Comparison of ENCODE assay signal across 1 cellular context in genomic region chr12:48969847-48970701, GRCh38.
A peak's percentile ranks its signal among the peaks of the same experiment; 100 is the strongest.
TF ChIP-seq lines count a peak whose summit lies in the region.

No MANE protein-coding gene starts in this region.

TF ChIP-seq in GM23338, 12 proteins besides CTCF, POLR2A, EP300 and RAD21 (continued from another document):
- TF ChIP-seq, protein P1, sequence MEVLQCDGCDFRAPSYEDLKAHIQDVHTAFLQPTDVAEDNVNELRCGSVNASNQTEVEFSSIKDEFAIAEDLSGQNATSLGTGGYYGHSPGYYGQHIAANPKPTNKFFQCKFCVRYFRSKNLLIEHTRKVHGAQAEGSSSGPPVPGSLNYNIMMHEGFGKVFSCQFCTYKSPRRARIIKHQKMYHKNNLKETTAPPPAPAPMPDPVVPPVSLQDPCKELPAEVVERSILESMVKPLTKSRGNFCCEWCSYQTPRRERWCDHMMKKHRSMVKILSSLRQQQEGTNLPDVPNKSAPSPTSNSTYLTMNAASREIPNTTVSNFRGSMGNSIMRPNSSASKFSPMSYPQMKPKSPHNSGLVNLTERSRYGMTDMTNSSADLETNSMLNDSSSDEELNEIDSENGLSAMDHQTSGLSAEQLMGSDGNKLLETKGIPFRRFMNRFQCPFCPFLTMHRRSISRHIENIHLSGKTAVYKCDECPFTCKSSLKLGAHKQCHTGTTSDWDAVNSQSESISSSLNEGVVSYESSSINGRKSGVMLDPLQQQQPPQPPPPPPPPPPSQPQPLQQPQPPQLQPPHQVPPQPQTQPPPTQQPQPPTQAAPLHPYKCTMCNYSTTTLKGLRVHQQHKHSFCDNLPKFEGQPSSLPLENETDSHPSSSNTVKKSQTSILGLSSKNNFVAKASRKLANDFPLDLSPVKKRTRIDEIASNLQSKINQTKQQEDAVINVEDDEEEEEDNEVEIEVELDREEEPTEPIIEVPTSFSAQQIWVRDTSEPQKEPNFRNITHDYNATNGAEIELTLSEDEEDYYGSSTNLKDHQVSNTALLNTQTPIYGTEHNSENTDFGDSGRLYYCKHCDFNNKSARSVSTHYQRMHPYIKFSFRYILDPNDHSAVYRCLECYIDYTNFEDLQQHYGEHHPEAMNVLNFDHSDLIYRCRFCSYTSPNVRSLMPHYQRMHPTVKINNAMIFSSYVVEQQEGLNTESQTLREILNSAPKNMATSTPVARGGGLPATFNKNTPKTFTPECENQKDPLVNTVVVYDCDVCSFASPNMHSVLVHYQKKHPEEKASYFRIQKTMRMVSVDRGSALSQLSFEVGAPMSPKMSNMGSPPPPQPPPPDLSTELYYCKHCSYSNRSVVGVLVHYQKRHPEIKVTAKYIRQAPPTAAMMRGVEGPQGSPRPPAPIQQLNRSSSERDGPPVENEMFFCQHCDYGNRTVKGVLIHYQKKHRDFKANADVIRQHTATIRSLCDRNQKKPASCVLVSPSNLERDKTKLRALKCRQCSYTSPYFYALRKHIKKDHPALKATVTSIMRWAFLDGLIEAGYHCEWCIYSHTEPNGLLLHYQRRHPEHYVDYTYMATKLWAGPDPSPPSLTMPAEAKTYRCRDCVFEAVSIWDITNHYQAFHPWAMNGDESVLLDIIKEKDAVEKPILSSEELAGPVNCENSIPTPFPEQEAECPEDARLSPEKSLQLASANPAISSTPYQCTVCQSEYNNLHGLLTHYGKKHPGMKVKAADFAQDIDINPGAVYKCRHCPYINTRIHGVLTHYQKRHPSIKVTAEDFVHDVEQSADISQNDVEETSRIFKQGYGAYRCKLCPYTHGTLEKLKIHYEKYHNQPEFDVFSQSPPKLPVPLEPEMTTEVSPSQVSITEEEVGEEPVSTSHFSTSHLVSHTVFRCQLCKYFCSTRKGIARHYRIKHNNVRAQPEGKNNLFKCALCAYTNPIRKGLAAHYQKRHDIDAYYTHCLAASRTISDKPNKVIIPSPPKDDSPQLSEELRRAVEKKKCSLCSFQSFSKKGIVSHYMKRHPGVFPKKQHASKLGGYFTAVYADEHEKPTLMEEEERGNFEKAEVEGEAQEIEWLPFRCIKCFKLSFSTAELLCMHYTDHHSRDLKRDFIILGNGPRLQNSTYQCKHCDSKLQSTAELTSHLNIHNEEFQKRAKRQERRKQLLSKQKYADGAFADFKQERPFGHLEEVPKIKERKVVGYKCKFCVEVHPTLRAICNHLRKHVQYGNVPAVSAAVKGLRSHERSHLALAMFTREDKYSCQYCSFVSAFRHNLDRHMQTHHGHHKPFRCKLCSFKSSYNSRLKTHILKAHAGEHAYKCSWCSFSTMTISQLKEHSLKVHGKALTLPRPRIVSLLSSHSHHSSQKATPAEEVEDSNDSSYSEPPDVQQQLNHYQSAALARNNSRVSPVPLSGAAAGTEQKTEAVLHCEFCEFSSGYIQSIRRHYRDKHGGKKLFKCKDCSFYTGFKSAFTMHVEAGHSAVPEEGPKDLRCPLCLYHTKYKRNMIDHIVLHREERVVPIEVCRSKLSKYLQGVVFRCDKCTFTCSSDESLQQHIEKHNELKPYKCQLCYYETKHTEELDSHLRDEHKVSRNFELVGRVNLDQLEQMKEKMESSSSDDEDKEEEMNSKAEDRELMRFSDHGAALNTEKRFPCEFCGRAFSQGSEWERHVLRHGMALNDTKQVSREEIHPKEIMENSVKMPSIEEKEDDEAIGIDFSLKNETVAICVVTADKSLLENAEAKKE (CRISPR knock-in tag; IDR thresholded peaks at IDR 0.05): no peak
- no peak for TF ChIP-seq ZNF114 (CRISPR knock-in tag; IDR thresholded peaks at IDR 0.05)
- peak; percentile 95 for TF ChIP-seq EZH2 (IDR thresholded peaks at IDR 0.05; ENCODE audit: low read depth, unreplicated experiment)
- no peak for TF ChIP-seq JUNB (IDR thresholded peaks at IDR 0.05; ENCODE audit: unreplicated experiment)
